In the genomic region with DNA sequence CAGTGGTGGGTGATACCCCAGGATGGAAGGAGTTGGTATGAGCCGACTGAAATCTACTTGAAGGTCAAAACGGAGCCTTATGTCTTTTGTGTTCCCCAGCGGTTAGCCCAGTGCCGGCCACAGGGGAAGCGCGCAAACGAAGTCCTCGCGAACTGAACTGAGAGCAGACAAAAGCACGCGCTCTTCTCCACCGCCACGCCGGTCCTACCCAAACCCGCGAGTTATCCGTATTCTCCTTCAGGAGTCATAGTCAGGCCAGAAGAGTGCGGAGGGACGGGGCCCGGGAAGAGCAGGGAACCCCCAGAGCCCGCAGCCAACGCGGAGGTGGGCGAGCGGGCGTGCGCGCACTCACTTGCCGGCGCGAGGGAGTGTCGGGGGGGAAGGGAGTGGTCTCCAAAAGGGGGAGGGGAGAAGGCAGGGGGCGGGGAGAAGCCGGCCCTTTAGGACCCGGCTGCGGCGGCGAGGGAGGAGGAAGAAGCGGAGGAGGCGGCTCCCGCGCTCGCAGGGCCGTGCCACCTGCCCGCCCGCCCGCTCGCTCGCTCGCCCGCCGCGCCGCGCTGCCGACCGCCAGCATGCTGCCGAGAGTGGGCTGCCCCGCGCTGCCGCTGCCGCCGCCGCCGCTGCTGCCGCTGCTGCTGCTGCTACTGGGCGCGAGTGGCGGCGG, we compare ENCODE assay signal across 8 cellular contexts. TPM values are rescaled to one million over a fixed set of nuclear protein-coding genes. Genes with fewer than 3 reads are reported as not detected.
DNase-seq lines count a peak whose midpoint lies in the region; ATAC-seq and TF ChIP-seq lines count a peak whose summit lies in the region.

A gene with protein sequence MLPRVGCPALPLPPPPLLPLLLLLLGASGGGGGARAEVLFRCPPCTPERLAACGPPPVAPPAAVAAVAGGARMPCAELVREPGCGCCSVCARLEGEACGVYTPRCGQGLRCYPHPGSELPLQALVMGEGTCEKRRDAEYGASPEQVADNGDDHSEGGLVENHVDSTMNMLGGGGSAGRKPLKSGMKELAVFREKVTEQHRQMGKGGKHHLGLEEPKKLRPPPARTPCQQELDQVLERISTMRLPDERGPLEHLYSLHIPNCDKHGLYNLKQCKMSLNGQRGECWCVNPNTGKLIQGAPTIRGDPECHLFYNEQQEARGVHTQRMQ (plus strand): TSS at position 469 of the 664 bp plus-strand sequence. CDS start 104 bp downstream, at position 573.

- peak within 1 kb of the TSS; percentile 85 for H3K4me2 ChIP-seq in mesendoderm (ENCODE audit: low read length)

- peak within 1 kb of the TSS; percentile 93 for H3K56ac ChIP-seq in mesendoderm (ENCODE audit: low read length)

- DNase-seq in Calu3 (peak; percentile 63), SW480 (ENCODE audit: low spot score) (peak; percentile 56), mesendoderm (peak; percentile 93), stomach (peak; percentile 73), C1 segment of cervical spinal cord (lab: John Stamatoyannopoulos, UW) (no peak), foreskin melanocyte (no peak)
- DNase-seq in effector memory CD8-positive, alpha-beta T cell: no peak

- no peak within 1 kb of the TSS for H4K5ac ChIP-seq in mesendoderm (ENCODE audit: low read length)

- H3K79me1 ChIP-seq in mesendoderm (ENCODE audit: low read length): peaks cover 4% of the 10 kb centered on the region

- peak within 1 kb of the TSS; percentile 34 for H3K18ac ChIP-seq in mesendoderm (ENCODE audit: low read length)

- no peak within 1 kb of the TSS for H2BK5ac ChIP-seq in mesendoderm (ENCODE audit: low read length)

- no peak for TF ChIP-seq EP300 in stomach (IDR thresholded peaks at IDR 0.05)

- TF ChIP-seq POLR2A in stomach (IDR thresholded peaks at IDR 0.05): no peak

- no CpG with 5 or more reads among the region's 70 CpGs for WGBS in mesendoderm (ENCODE audit: extremely low coverage, insufficient coverage, low lambda C conversion rate)
- WGBS in stomach, 5 donors: 0 to 1% (median 1%) methylated on average over 22 to 70 of the region's 70 CpGs

- H3K36me3 ChIP-seq in mesendoderm (ENCODE audit: control insufficient read depth, insufficient read depth, low read length) (no peaks in the 10 kb centered on the region), stomach (no peaks in the 10 kb centered on the region)

- H3K4ac ChIP-seq in mesendoderm (ENCODE audit: low read depth, low read length): peak within 1 kb of the TSS; percentile 5

- H3K27ac ChIP-seq in mesendoderm (ENCODE audit: low read depth, low read length): no peak within 1 kb of the TSS
- H3K27ac ChIP-seq in stomach: peak within 1 kb of the TSS; percentile 77 to 91 (median 86)

- no peak within 1 kb of the TSS for H2BK15ac ChIP-seq in mesendoderm (replicated peaks; ENCODE audit: low read depth)

- H3K36me3 Mint-ChIP-seq in Calu3 (ENCODE audit: insufficient read depth, unreplicated experiment) (peaks cover 40% of the 10 kb centered on the region), IgD-negative memory B cell (no peaks in the 10 kb centered on the region)
- no peaks in the 10 kb centered on the region for H3K36me3 Mint-ChIP-seq in effector memory CD8-positive, alpha-beta T cell (ENCODE audit: insufficient read depth)

- H3K4me3 Mint-ChIP-seq in Calu3 (ENCODE audit: low read depth, unreplicated experiment): peak within 1 kb of the TSS; percentile 97
- H3K4me3 Mint-ChIP-seq in IgD-negative memory B cell: peak within 1 kb of the TSS; percentile 7 to 91 (median 80)
- H3K4me3 Mint-ChIP-seq in effector memory CD8-positive, alpha-beta T cell: peak within 1 kb of the TSS; percentile 78 to 80

- peak within 1 kb of the TSS; percentile 58 for H3K27ac Mint-ChIP-seq in Calu3 (ENCODE audit: unreplicated experiment)
- H3K27ac Mint-ChIP-seq in IgD-negative memory B cell: peak within 1 kb of the TSS in 1 of 3 donors; percentile 79
- H3K27ac Mint-ChIP-seq in effector memory CD8-positive, alpha-beta T cell: no peak within 1 kb of the TSS

- peaks cover 51% of the 10 kb centered on the region for H3K4me1 Mint-ChIP-seq in Calu3 (ENCODE audit: low read depth, unreplicated experiment)
- H3K4me1 Mint-ChIP-seq in IgD-negative memory B cell: peaks cover 5 to 14% (median 9%) of the 10 kb centered on the region in 3 donors
- H3K4me1 Mint-ChIP-seq in effector memory CD8-positive, alpha-beta T cell (ENCODE audit: low read depth in 2 of 2): peaks cover 15 to 18% of the 10 kb centered on the region in 2 donors

- H2BK120ac ChIP-seq in mesendoderm (ENCODE audit: low read depth, low read length): peak within 1 kb of the TSS; percentile 29

- peak within 1 kb of the TSS; percentile 68 for H3K4me3 ChIP-seq in mesendoderm (ENCODE audit: low read length)
- H3K4me3 ChIP-seq in stomach: peak within 1 kb of the TSS; percentile 62 to 77 (median 71)

- H3K27me3 Mint-ChIP-seq in Calu3 (ENCODE audit: unreplicated experiment) (peaks cover 60% of the 10 kb centered on the region), IgD-negative memory B cell (peaks cover 54% of the 10 kb centered on the region)
- H3K27me3 Mint-ChIP-seq in effector memory CD8-positive, alpha-beta T cell: peaks cover 56 to 86% of the 10 kb centered on the region in 2 donors

- H3K9me3 Mint-ChIP-seq in Calu3 (ENCODE audit: low read depth, unreplicated experiment) (no peaks in the 10 kb centered on the region), IgD-negative memory B cell (peaks cover 0 to 3% (median 0%) of the 10 kb centered on the region in 3 donors)
- no peaks in the 10 kb centered on the region for H3K9me3 Mint-ChIP-seq in effector memory CD8-positive, alpha-beta T cell

- H3K9ac ChIP-seq in mesendoderm (ENCODE audit: low read length): peak within 1 kb of the TSS; percentile 87

- peaks cover 11% of the 10 kb centered on the region for H3K79me2 ChIP-seq in mesendoderm (ENCODE audit: control insufficient read depth, insufficient read depth, low read length)

- no peaks in the 10 kb centered on the region for H3K9me3 ChIP-seq in stomach

- no peak within 1 kb of the TSS for H3K23ac ChIP-seq in mesendoderm (ENCODE audit: low read length)

- TF ChIP-seq CTCF in Calu3 (IDR thresholded peaks at IDR 0.05; ENCODE audit: unreplicated experiment): no peak
- TF ChIP-seq CTCF in stomach (IDR thresholded peaks at IDR 0.05): no peak

- BruUV-seq in Calu3 (replicated peaks; lab: Mats Ljungman, UMichigan): no TSS peak

- peak; percentile 32 for ATAC-seq in effector memory CD8-positive, alpha-beta T cell (replicated peaks)

- H3K4me1 ChIP-seq in mesendoderm (ENCODE audit: control insufficient read depth, low read depth, low read length) (peaks cover 12% of the 10 kb centered on the region), stomach (peaks cover 24 to 57% (median 46%) of the 10 kb centered on the region in 4 donors)

- CTCF ChIA-PET in Calu3 (lab: Charles Lee): interaction anchor here (1.1 kb wide), 1 partner anchor 114 kb away, joined by 6 read pairs; no protein-coding TSS in a partner anchor

- H3K27me3 ChIP-seq in mesendoderm (ENCODE audit: insufficient read depth, low read length, poor library complexity): no peaks in the 10 kb centered on the region
- peaks cover 0 to 55% (median 5%) of the 10 kb centered on the region in 3 donors for H3K27me3 ChIP-seq in stomach

- no peak within 1 kb of the TSS for H2AK5ac ChIP-seq in mesendoderm (ENCODE audit: low read length)

- H4K8ac ChIP-seq in mesendoderm (ENCODE audit: low read depth, low read length): no peak within 1 kb of the TSS

- intact Hi-C loops in Calu3 (cut with micrococcal nuclease; ENCODE audit: unreplicated experiment): no loop called here
- intact Hi-C loops in stomach (cut with DNase I; ENCODE audit: low total_unique reads): no loop called here

RNA-seq across cellular contexts. Expression of the gene that starts here (rescaled TPM):
- total RNA-seq in Calu3 (2022): 164 and 175 TPM in 2 replicates
- not detected for polyA plus RNA-seq in IgD-negative memory B cell
- 158 TPM for polyA plus RNA-seq in mesendoderm (2013, experiment 1 of 2)
- polyA plus RNA-seq in mesendoderm (2013, experiment 2 of 2): 159 TPM
- total RNA-seq in stomach: 100 to 1,000 TPM; 180 to 636 (median 529) TPM
- 100 to 1,000 TPM; 106 to 285 (median 238) TPM for polyA plus RNA-seq in stomach

Comparison
In these comparisons a context has a peak if more than half of its experiments do, and no peak if none do; other contexts are left out.
1. RNA of the gene that starts here (polyA plus RNA-seq): 106 to 285 TPM in stomach; not detected in IgD-negative memory B cell (single experiment); every median in the first group is over 100 times any median in the second.
2. DNase-seq: peak in Calu3 (single experiment), SW480 (single experiment), mesendoderm (single experiment) and stomach (single experiment); none in effector memory CD8-positive, alpha-beta T cell (0 of 3), C1 segment of cervical spinal cord (0 of 14) and foreskin melanocyte (single experiment).
3. Peak in every context shown above with its lines, with median percentiles within 50 percentile points of each other: H3K4me3 Mint-ChIP-seq.